ENCODE assay signal across 8 cellular contexts in genomic region chr12:6699989-6700645, GRCh38. TPM values are rescaled to one million over a fixed set of nuclear protein-coding genes. Genes with fewer than 3 reads are reported as not detected.
DNase-seq lines count a peak whose midpoint lies in the region; ATAC-seq lines count a peak whose summit lies in the region.

No MANE protein-coding gene starts in this region.

- DNase-seq in COLO668 (lab: John Stamatoyannopoulos, UW; ENCODE audit: unreplicated experiment): peak; percentile 2
- peak; percentile 56 for DNase-seq in NT2/D1 (ENCODE audit: low read depth, low spot score)
- no peak for DNase-seq in central memory CD8-positive, alpha-beta T cell (ENCODE audit: low spot score in 2 of 2)
- peak in 1 of 2 donors; percentile 32 for DNase-seq in memory B cell (ENCODE audit: low spot score in 2 of 2)
- DNase-seq in ureter (ENCODE audit: low spot score): no peak
- DNase-seq in SKM-1 (lab: John Stamatoyannopoulos, UW; ENCODE audit: unreplicated experiment): no peak

- peaks cover 8% of the 10 kb centered on the region for H3K36me3 ChIP-seq in NT2/D1 (ENCODE audit: insufficient read depth, insufficient read length, low read length)
- H3K36me3 ChIP-seq in urinary bladder (ENCODE audit: insufficient read depth): no peaks in the 10 kb centered on the region

- peaks cover 30% of the 10 kb centered on the region for H3K27me3 ChIP-seq in NT2/D1 (ENCODE audit: insufficient read depth, insufficient read length)

- peaks cover 4% of the 10 kb centered on the region for H3K36me3 Mint-ChIP-seq in central memory CD8-positive, alpha-beta T cell (ENCODE audit: insufficient read depth)
- H3K36me3 Mint-ChIP-seq in memory B cell: peaks cover 5% of the 10 kb centered on the region

- peaks cover 8% of the 10 kb centered on the region for H3K4me1 Mint-ChIP-seq in central memory CD8-positive, alpha-beta T cell
- H3K4me1 Mint-ChIP-seq in memory B cell: peaks cover 36% of the 10 kb centered on the region

- H3K27ac Mint-ChIP-seq in central memory CD8-positive, alpha-beta T cell (ENCODE audit: low read depth): no peak overlapping the region
- H3K27ac Mint-ChIP-seq in memory B cell: no peak overlapping the region

- H3K9me3 ChIP-seq in NT2/D1 (ENCODE audit: insufficient read depth, low read length): no peaks in the 10 kb centered on the region

- H3K27me3 Mint-ChIP-seq in central memory CD8-positive, alpha-beta T cell: peaks cover 66% of the 10 kb centered on the region
- H3K27me3 Mint-ChIP-seq in memory B cell: peaks cover 30% of the 10 kb centered on the region

- peak; percentile 52 for ATAC-seq in central memory CD8-positive, alpha-beta T cell (replicated peaks; ENCODE audit: extremely low read depth, poor library complexity, severe bottlenecking)
- ATAC-seq in memory B cell (ENCODE audit: low read depth) (no peak), GM19328 (IDR thresholded peaks at IDR 0.05; ENCODE audit: unreplicated experiment) (no peak)

- H3K4me3 ChIP-seq in NT2/D1 (ENCODE audit: insufficient read length, low read depth) (peak overlapping the region; percentile 89), urinary bladder (ENCODE audit: low read depth, low read length) (peak overlapping the region; percentile 71)

- no peak overlapping the region for H3K27ac ChIP-seq in urinary bladder (ENCODE audit: low read depth)

- H3K4me1 ChIP-seq in NT2/D1 (ENCODE audit: insufficient read depth, insufficient read length): peaks cover 26% of the 10 kb centered on the region
- H3K4me1 ChIP-seq in urinary bladder (ENCODE audit: insufficient read depth): peaks cover 1% of the 10 kb centered on the region

- H3K9me3 Mint-ChIP-seq in central memory CD8-positive, alpha-beta T cell: no peaks in the 10 kb centered on the region
- H3K9me3 Mint-ChIP-seq in memory B cell: no peaks in the 10 kb centered on the region

- under 1% methylated on average over 65 of the region's 65 CpGs for WGBS in urinary bladder

- H3K9ac ChIP-seq in NT2/D1 (ENCODE audit: insufficient read length, low read depth): peak overlapping the region; percentile 90

- H3K4me3 Mint-ChIP-seq in central memory CD8-positive, alpha-beta T cell: peak overlapping the region; percentile 59
- H3K4me3 Mint-ChIP-seq in memory B cell: peak overlapping the region; percentile 75

RNA-seq across cellular contexts. Expression of gene PIANP, which starts 0.5 kb away (rescaled TPM):
- total RNA-seq in urinary bladder: 1.1 TPM
- 11.4 TPM for polyA plus RNA-seq in urinary bladder
- total RNA-seq in ureter: 2.6 TPM

RNA-seq across cellular contexts. Expression of gene ZNF384, which starts 10.9 kb away (rescaled TPM):
- total RNA-seq in urinary bladder (19.9 TPM), ureter (63.4 TPM)
- 49.0 TPM for polyA plus RNA-seq in urinary bladder

RNA-seq across cellular contexts. Expression of gene COPS7A, which starts 23.7 kb away (rescaled TPM):
- 35.6 TPM for total RNA-seq in urinary bladder
- 88.2 TPM for polyA plus RNA-seq in urinary bladder
- total RNA-seq in ureter: 77.9 TPM

RNA-seq across cellular contexts. Expression of gene ING4, which starts 37.2 kb away (rescaled TPM):
- total RNA-seq in urinary bladder (66.2 TPM), ureter (39.3 TPM)
- 66.4 TPM for polyA plus RNA-seq in urinary bladder

RNA-seq across cellular contexts. Expression of gene MLF2, which starts 52.8 kb away (rescaled TPM):
- total RNA-seq in urinary bladder: 51.0 TPM
- 240 TPM for polyA plus RNA-seq in urinary bladder
- 139 TPM for total RNA-seq in ureter

Comparison
In these comparisons a context has a peak if more than half of its experiments do, and no peak if none do; other contexts are left out.
1. DNase-seq: peak in COLO668 (single experiment) and NT2/D1 (single experiment); none in central memory CD8-positive, alpha-beta T cell (0 of 2), ureter (single experiment) and SKM-1 (single experiment).